8 cellular contexts compared by ENCODE assay signal in genomic region chr17:5500247-5500803, GRCh38. TPM values are rescaled to one million over a fixed set of nuclear protein-coding genes. Genes with fewer than 3 reads are reported as not detected.
DNase-seq lines count a peak whose midpoint lies in the region; ATAC-seq, FAIRE-seq and TF ChIP-seq lines count a peak whose summit lies in the region.

No MANE protein-coding gene starts in this region.

- peaks cover 0 to 1% of the 10 kb centered on the region in 2 donors for H3K27me3 Mint-ChIP-seq in CD8-positive, alpha-beta memory T cell
- H3K27me3 Mint-ChIP-seq in naive thymus-derived CD8-positive, alpha-beta T cell = no peaks in the 10 kb centered on the region

- no peaks in the 10 kb centered on the region for H3K27me3 ChIP-seq in CD8-positive, alpha-beta memory T cell (ENCODE audit: insufficient read depth, low read length, poor library complexity, severe bottlenecking)
- H3K27me3 ChIP-seq in duodenal mucosa (ENCODE audit: control insufficient read depth in 1 of 2, insufficient read depth in 2 of 2, low read length in 2 of 2) = peaks cover 0 to 16% of the 10 kb centered on the region in 2 donors

- TF ChIP-seq POLR2A in GM18505 (IDR thresholded peaks at IDR 0.05; ENCODE audit: borderline replicate concordance, extremely low read depth, insufficient read depth, insufficient read length) = no peak

- no peaks in the 10 kb centered on the region for H3K9me3 Mint-ChIP-seq in CD8-positive, alpha-beta memory T cell
- H3K9me3 Mint-ChIP-seq in naive thymus-derived CD8-positive, alpha-beta T cell = no peaks in the 10 kb centered on the region

- CTCF ChIA-PET in CD8-positive, alpha-beta memory T cell (lab: Charles Lee) = interaction anchor here (1.0 to 2.2 kb wide), 3 partner anchors 14 to 61 kb away, joined by 3 to 10 read pairs (median 5); partner anchors contain the start of genes DERL2 and MIS12

- no peak for TF ChIP-seq CTCF in D721Med (IDR thresholded peaks at IDR 0.05; ENCODE audit: insufficient read depth, missing control alignments)

- H3K36me3 ChIP-seq in CD8-positive, alpha-beta memory T cell (ENCODE audit: insufficient read depth, low read length) = no peaks in the 10 kb centered on the region
- no peaks in the 10 kb centered on the region for H3K36me3 ChIP-seq in duodenal mucosa (ENCODE audit: control insufficient read depth in 1 of 2, insufficient read depth in 2 of 2, low read length in 2 of 2)

- POLR2A ChIA-PET in CD8-positive, alpha-beta memory T cell (lab: Charles Lee) = interaction anchor here (0.6 to 2.7 kb wide), 4 partner anchors 12 to 30 kb away, joined by 3 to 21 read pairs (median 4); partner anchors contain the start of genes DERL2 and MIS12
- POLR2A ChIA-PET in naive thymus-derived CD8-positive, alpha-beta T cell (lab: Charles Lee) = interaction anchor here (0.7 to 6.4 kb wide), 6 partner anchors 11 to 84 kb away, joined by 3 to 63 read pairs (median 4); partner anchors contain the start of genes DERL2, MIS12 and NLRP1

- peaks cover 0 to 30% (median 9%) of the 10 kb centered on the region in 3 donors for H3K36me3 Mint-ChIP-seq in CD8-positive, alpha-beta memory T cell
- H3K36me3 Mint-ChIP-seq in naive thymus-derived CD8-positive, alpha-beta T cell = peaks cover 0 to 32% (median 0%) of the 10 kb centered on the region in 3 donors

- peak; percentile 29 to 34 for ATAC-seq in naive thymus-derived CD8-positive, alpha-beta T cell
- ATAC-seq in GM18505 (IDR thresholded peaks at IDR 0.05; ENCODE audit: unreplicated experiment) (no peak), GM18511 (IDR thresholded peaks at IDR 0.05; ENCODE audit: unreplicated experiment) (no peak)

- no peaks in the 10 kb centered on the region for H3K9me3 ChIP-seq in CD8-positive, alpha-beta memory T cell (ENCODE audit: low read length)
- H3K9me3 ChIP-seq in duodenal mucosa (ENCODE audit: control insufficient read depth in 1 of 2, low read length in 2 of 2) = no peaks in the 10 kb centered on the region

- peak in 1 of 5 donors; percentile 31 for DNase-seq in CD8-positive, alpha-beta memory T cell
- DNase-seq in NCI-H1105 treated with DMSO at 0.1 percent for 48 hours (lab: John Stamatoyannopoulos, UW) = peak; percentile 39
- peak in 3 of 10 donors; percentile 22 to 30 (median 25) for DNase-seq in naive thymus-derived CD8-positive, alpha-beta T cell
- DNase-seq in D721Med (ENCODE audit: insufficient read length, low spot score) = no peak
- DNase-seq in A172 (ENCODE audit: low spot score) = no peak

- peaks cover 21 to 27% (median 22%) of the 10 kb centered on the region in 3 donors for H3K4me1 Mint-ChIP-seq in CD8-positive, alpha-beta memory T cell
- peaks cover 9 to 26% (median 20%) of the 10 kb centered on the region in 4 donors for H3K4me1 Mint-ChIP-seq in naive thymus-derived CD8-positive, alpha-beta T cell

- FAIRE-seq in D721Med (lab: Jason Lieb, UNC) = no peak

- H3K27ac ChIP-seq in CD8-positive, alpha-beta memory T cell (ENCODE audit: low read depth, low read length) = no peak overlapping the region
- no peak overlapping the region for H3K27ac ChIP-seq in duodenal mucosa (ENCODE audit: low read depth, low read length)

- H3K27ac Mint-ChIP-seq in CD8-positive, alpha-beta memory T cell = peak overlapping the region in 7 of 8 donors; percentile 62 to 96 (median 95)
- H3K27ac Mint-ChIP-seq in naive thymus-derived CD8-positive, alpha-beta T cell = peak overlapping the region; percentile 81 to 98 (median 96)

- peak overlapping the region in 1 of 2 donors; percentile 25 for H3K9ac ChIP-seq in duodenal mucosa (ENCODE audit: low read depth in 1 of 2, low read length in 2 of 2)

- H3K4me1 ChIP-seq in CD8-positive, alpha-beta memory T cell (ENCODE audit: insufficient read depth, low read length) = peaks cover 10% of the 10 kb centered on the region
- peaks cover 0 to 8% of the 10 kb centered on the region in 2 donors for H3K4me1 ChIP-seq in duodenal mucosa (ENCODE audit: control insufficient read depth in 1 of 2, insufficient read depth in 2 of 2, low read length in 2 of 2)

- peak overlapping the region; percentile 82 to 96 (median 95) for H3K4me3 Mint-ChIP-seq in CD8-positive, alpha-beta memory T cell
- H3K4me3 Mint-ChIP-seq in naive thymus-derived CD8-positive, alpha-beta T cell = peak overlapping the region; percentile 90 to 99 (median 96)

- peak overlapping the region; percentile 47 for H3K4me3 ChIP-seq in CD8-positive, alpha-beta memory T cell (ENCODE audit: low read length)
- peak overlapping the region; percentile 61 for H3K4me3 ChIP-seq in duodenal mucosa (ENCODE audit: low read depth in 1 of 2, low read length in 2 of 2)

RNA-seq across cellular contexts. Expression of gene MIS12, which starts 14.0 kb away (rescaled TPM):
- total RNA-seq in CD8-positive, alpha-beta memory T cell = 10 to 100 TPM; 47.3 to 48.1 TPM
- 21.7 TPM for polyA plus RNA-seq in CD8-positive, alpha-beta memory T cell
- 10 to 100 TPM; 48.6 to 51.0 TPM for total RNA-seq in naive thymus-derived CD8-positive, alpha-beta T cell
- 10 to 100 TPM; 15.6 to 18.3 (median 16.6) TPM for polyA plus RNA-seq in naive thymus-derived CD8-positive, alpha-beta T cell
- total RNA-seq in A172 (2014; rRNA removed; shearing (Covaris generic)) = 24.0 and 27.4 TPM in 2 replicates

RNA-seq across cellular contexts. Expression of gene DERL2, which starts 14.3 kb away (rescaled TPM):
- 10 to 100 TPM; 92.0 to 98.3 TPM for total RNA-seq in CD8-positive, alpha-beta memory T cell
- polyA plus RNA-seq in CD8-positive, alpha-beta memory T cell = 89.8 TPM
- total RNA-seq in naive thymus-derived CD8-positive, alpha-beta T cell = 10 to 100 TPM; 83.5 to 86.7 TPM
- 10 to 100 TPM; 56.5 to 74.1 (median 57.5) TPM for polyA plus RNA-seq in naive thymus-derived CD8-positive, alpha-beta T cell
- total RNA-seq in A172 (2014; rRNA removed; shearing (Covaris generic)) = 75.3 and 108 TPM in 2 replicates

RNA-seq across cellular contexts. Expression of gene DHX33, which starts 31.5 kb away (rescaled TPM):
- 10 to 100 TPM; 49.7 to 50.8 TPM for total RNA-seq in CD8-positive, alpha-beta memory T cell
- 0.54 TPM for polyA plus RNA-seq in CD8-positive, alpha-beta memory T cell
- 10 to 100 TPM; 11.8 to 12.4 TPM for total RNA-seq in naive thymus-derived CD8-positive, alpha-beta T cell
- polyA plus RNA-seq in naive thymus-derived CD8-positive, alpha-beta T cell = under 1 TPM; 0.52 to 0.82 (median 0.56) TPM
- 9.1 and 11.0 TPM in 2 replicates for total RNA-seq in A172 (2014; rRNA removed; shearing (Covaris generic))

Comparison
In these comparisons a context has a peak if more than half of its experiments do, and no peak if none do; other contexts are left out.
1. ATAC-seq: peak in naive thymus-derived CD8-positive, alpha-beta T cell (2 of 2); none in GM18505 (single experiment) and GM18511 (single experiment).